ENCODE assay signal across 28 cellular contexts in genomic region chr10:124429576-124429975, GRCh38. TPM values are rescaled to one million over a fixed set of nuclear protein-coding genes. Genes with fewer than 3 reads are reported as not detected.
"Had no signal": no experiment of that assay in that cellular context is flagged by ENCODE, and none has a peak within 500 bp of the region (broad histone marks: within the 10 kb centered on the region; RNA-seq: fewer than 3 reads in every experiment).

No MANE protein-coding gene starts in this region.

- FAIRE-seq: bronchial epithelial cell had no signal

- H3K27me3 ChIP-seq: ascending aorta had no signal

- H3K9me3 Mint-ChIP-seq: activated CD4-positive, alpha-beta T cell treated with anti-CD3 and anti-CD28 coated beads, Interleukin-2, amount 10 ng/mL, durations not matched to agents 24 days and 14 days; activated naive CD4-positive, alpha-beta T cell treated with anti-CD3 and anti-CD28 coated beads, Interleukin-2, amount 50 U/mL, for 72 hours; activated naive CD8-positive, alpha-beta T cell treated with anti-CD3 and anti-CD28 coated beads, Interleukin-2, amount 50 U/mL, for 24 hours; activated T-cell treated with anti-CD3 and anti-CD28 coated beads, Interleukin-2, amount 50 U/mL, for 4 hours; WTC11 had no signal

- H3K36me3 Mint-ChIP-seq: activated naive CD4-positive, alpha-beta T cell treated with anti-CD3 and anti-CD28 coated beads, Interleukin-2, amount 50 U/mL, for 72 hours; WTC11 had no signal

- DNase-seq: activated CD4-positive, alpha-beta T cell treated with anti-CD3 and anti-CD28 coated beads for 1 hour; activated CD4-positive, alpha-beta T cell treated with anti-CD3 and anti-CD28 coated beads, Interleukin-2, amount 10 ng/mL, durations not matched to agents 24 days and 14 days; activated CD4-positive, alpha-beta T cell treated with anti-CD3 and anti-CD28 coated beads, Interleukin-2, amount 50 U/mL, for 48 hours; activated CD8-positive, alpha-beta memory T cell treated with anti-CD3 and anti-CD28 coated beads for 24 hours; activated effector memory CD4-positive, alpha-beta T cell treated with anti-CD3 and anti-CD28 coated beads, Interleukin-2, amount 50 U/mL, for 16 hours; activated naive CD4-positive, alpha-beta T cell treated with Interleukin-2 at 50 U/mL for 16 hours; activated naive CD8-positive, alpha-beta T cell treated with anti-CD3 and anti-CD28 coated beads, Interleukin-2, amount 50 U/mL, for 24 hours; activated T-cell treated with anti-CD3 and anti-CD28 coated beads, Interleukin-2, amount 50 U/mL, for 4 hours; amniotic stem cell; body of pancreas; central memory CD4-positive, alpha-beta T cell; Karpas-422; MM.1S; NCI-H1105; NCI-H1436; NCI-H1694 treated with DMSO at 0.1 percent for 48 hours; NCI-H2029 treated with DMSO at 0.1 percent for 48 hours; NCI-H526 treated with DMSO at 0.1 percent for 48 hours; PC-9; SIG-M5; T-helper 17 cell; T-helper 9 cell had no signal

- H3K4me3 Mint-ChIP-seq: activated CD4-positive, alpha-beta T cell treated with anti-CD3 and anti-CD28 coated beads, Interleukin-2, amount 10 ng/mL, durations not matched to agents 24 days and 14 days; activated naive CD8-positive, alpha-beta T cell treated with anti-CD3 and anti-CD28 coated beads, Interleukin-2, amount 50 U/mL, for 24 hours; activated T-cell treated with anti-CD3 and anti-CD28 coated beads, Interleukin-2, amount 50 U/mL, for 4 hours; T-helper 17 cell; WTC11 had no signal

- H3K36me3 ChIP-seq: ascending aorta had no signal

- ATAC-seq: activated naive CD4-positive, alpha-beta T cell treated with anti-CD3 and anti-CD28 coated beads, Interleukin-2, amount 50 U/mL, for 72 hours; activated naive CD8-positive, alpha-beta T cell treated with anti-CD3 and anti-CD28 coated beads, Interleukin-2, amount 50 U/mL, for 24 hours; activated T-cell treated with anti-CD3 and anti-CD28 coated beads, Interleukin-2, amount 50 U/mL, for 4 hours; body of pancreas; T-helper 17 cell; WTC11 had no signal

- H3K27ac ChIP-seq: ascending aorta, body of pancreas had no signal

- H3K9me3 ChIP-seq: ascending aorta, body of pancreas had no signal

- H3K27ac Mint-ChIP-seq: activated CD4-positive, alpha-beta T cell treated with anti-CD3 and anti-CD28 coated beads, Interleukin-2, amount 10 ng/mL, durations not matched to agents 24 days and 14 days; activated naive CD4-positive, alpha-beta T cell treated with anti-CD3 and anti-CD28 coated beads, Interleukin-2, amount 50 U/mL, for 72 hours; activated naive CD8-positive, alpha-beta T cell treated with anti-CD3 and anti-CD28 coated beads, Interleukin-2, amount 50 U/mL, for 24 hours; T-helper 17 cell; WTC11 had no signal

- H3K4me1 Mint-ChIP-seq: activated CD4-positive, alpha-beta T cell treated with anti-CD3 and anti-CD28 coated beads, Interleukin-2, amount 10 ng/mL, durations not matched to agents 24 days and 14 days; activated naive CD8-positive, alpha-beta T cell treated with anti-CD3 and anti-CD28 coated beads, Interleukin-2, amount 50 U/mL, for 24 hours; T-helper 17 cell had no signal

- H3K4me3 ChIP-seq: ascending aorta, body of pancreas, PC-9 had no signal

- H3K4me1 ChIP-seq: ascending aorta had no signal

RNA-seq across cellular contexts. Expression of gene NKX1-2, which starts 20.3 kb away (rescaled TPM):
- total RNA-seq: activated CD4-positive, alpha-beta T cell treated with anti-CD3 and anti-CD28 coated beads, Interleukin-2, amount 10 ng/mL, durations not matched to agents 24 days and 14 days; activated naive CD4-positive, alpha-beta T cell treated with anti-CD3 and anti-CD28 coated beads, Interleukin-2, amount 50 U/mL, for 72 hours; activated T-cell treated with anti-CD3 and anti-CD28 coated beads, Interleukin-2, amount 50 U/mL, for 4 hours; ascending aorta; body of pancreas; chondrocyte; RPMI7951; T-helper 17 cell had no signal
